ENCODE assay signal across 10 cellular contexts in genomic region chr2:110422852-110423573, GRCh38. TPM values are rescaled to one million over a fixed set of nuclear protein-coding genes. Genes with fewer than 3 reads are reported as not detected.
A peak's percentile ranks its signal among the peaks of the same experiment; 100 is the strongest.
DNase-seq lines count a peak whose midpoint lies in the region; ATAC-seq and TF ChIP-seq lines count a peak whose summit lies in the region.
"Not testable (repeated sequence)": the region's sequence is repeated elsewhere in the genome, so short reads cannot be mapped to it uniquely, and the experiment has no call there.
"Had no signal": no experiment of that assay in that cellular context is flagged by ENCODE, and none has a peak within 500 bp of the region (broad histone marks: within the 10 kb centered on the region; RNA-seq: fewer than 3 reads in every experiment).

No MANE protein-coding gene starts in this region.

- ATAC-seq in WTC11 (peak; percentile 83), body of pancreas (peak; percentile 9), heart right ventricle (peak; percentile 17 to 71 (median 52)), left lung (peak; percentile 47), omental fat pad (ENCODE audit: low FRiP score) (peak; percentile 51)
- ATAC-seq in activated T-cell treated with anti-CD3 and anti-CD28 coated beads, Interleukin-2, amount 50 U/mL, for 72 hours (replicated peaks in 1 of 2): peak; percentile 25 to 49
- ATAC-seq in stimulated activated naive CD8-positive, alpha-beta T cell treated with anti-CD3 and anti-CD28 coated beads, Interleukin-15, amount 100 ng/mL, for 72 hours: peak; percentile 55

- not testable (repeated sequence) for TF ChIP-seq POLR2A in body of pancreas (IDR thresholded peaks at IDR 0.05)

- H3K9me3 Mint-ChIP-seq in WTC11; activated T-cell treated with anti-CD3 and anti-CD28 coated beads, Interleukin-2, amount 50 U/mL, for 72 hours; stimulated activated naive CD8-positive, alpha-beta T cell treated with anti-CD3 and anti-CD28 coated beads, Interleukin-15, amount 100 ng/mL, for 72 hours: not testable (repeated sequence)

- CTCF ChIA-PET in WTC11 (lab: Charles Lee): not testable (repeated sequence)

- not testable (repeated sequence) for TF ChIP-seq CTCF in WTC11 (IDR thresholded peaks at IDR 0.05); body of pancreas (IDR thresholded peaks at IDR 0.05); heart right ventricle (IDR thresholded peaks at IDR 0.05); left lung (IDR thresholded peaks at IDR 0.05); omental fat pad (IDR thresholded peaks at IDR 0.05)

- not testable (repeated sequence) for H3K27me3 Mint-ChIP-seq in WTC11 (ENCODE audit: low read depth); activated T-cell treated with anti-CD3 and anti-CD28 coated beads, Interleukin-2, amount 50 U/mL, for 72 hours (ENCODE audit: low read depth); stimulated activated naive CD8-positive, alpha-beta T cell treated with anti-CD3 and anti-CD28 coated beads, Interleukin-15, amount 100 ng/mL, for 72 hours

- H3K4me1 ChIP-seq in body of pancreas, heart right ventricle, left lung: not testable (repeated sequence)

- not testable (repeated sequence) for H3K4me3 ChIP-seq in body of pancreas, heart right ventricle, left lung

- H3K36me3 ChIP-seq in body of pancreas (replicated peaks in 1 of 2; ENCODE audit: insufficient read depth in 1 of 2, low read depth in 2 of 2); heart right ventricle; left lung: not testable (repeated sequence)

- POLR2A ChIA-PET in WTC11 (lab: Charles Lee): not testable (repeated sequence)

- H3K36me3 Mint-ChIP-seq in WTC11; activated T-cell treated with anti-CD3 and anti-CD28 coated beads, Interleukin-2, amount 50 U/mL, for 72 hours (ENCODE audit: insufficient read depth in 2 of 2): not testable (repeated sequence)

- not testable (repeated sequence) for H3K4me3 Mint-ChIP-seq in WTC11; activated T-cell treated with anti-CD3 and anti-CD28 coated beads, Interleukin-2, amount 50 U/mL, for 72 hours; stimulated activated naive CD8-positive, alpha-beta T cell treated with anti-CD3 and anti-CD28 coated beads, Interleukin-15, amount 100 ng/mL, for 72 hours

- H3K27me3 ChIP-seq in body of pancreas, heart right ventricle, left lung: not testable (repeated sequence)

- not testable (repeated sequence) for H3K27ac Mint-ChIP-seq in WTC11; activated T-cell treated with anti-CD3 and anti-CD28 coated beads, Interleukin-2, amount 50 U/mL, for 72 hours; stimulated activated naive CD8-positive, alpha-beta T cell treated with anti-CD3 and anti-CD28 coated beads, Interleukin-15, amount 100 ng/mL, for 72 hours

- WGBS in body of pancreas, 2 donors: 60% methylated on average over 1 of the region's 36 CpGs; no CpG with 5 or more reads in 1 of the 2 donors
- no CpG with 5 or more reads among the region's 36 CpGs for WGBS in heart right ventricle, 2 donors

- H3K27ac ChIP-seq in body of pancreas, heart right ventricle, left lung: not testable (repeated sequence)

- DNase-seq in WTC11 (ENCODE audit: low spot score); activated T-cell treated with anti-CD3 and anti-CD28 coated beads, Interleukin-2, amount 50 U/mL, for 72 hours; body of pancreas; heart right ventricle; left lung; omental fat pad (ENCODE audit: low spot score); stimulated activated naive CD8-positive, alpha-beta T cell treated with anti-CD3 and anti-CD28 coated beads, Interleukin-15, amount 100 ng/mL, for 72 hours: not testable (repeated sequence)

- H3K4me1 Mint-ChIP-seq in WTC11; activated T-cell treated with anti-CD3 and anti-CD28 coated beads, Interleukin-2, amount 50 U/mL, for 72 hours (ENCODE audit: low read depth); stimulated activated naive CD8-positive, alpha-beta T cell treated with anti-CD3 and anti-CD28 coated beads, Interleukin-15, amount 100 ng/mL, for 72 hours: not testable (repeated sequence)

- H3K9me3 ChIP-seq in body of pancreas, heart right ventricle, left lung: not testable (repeated sequence)

- intact Hi-C loops in body of pancreas (cut with DNase I); heart right ventricle (cut with DNase I); left lung (cut with DNase I): not testable (repeated sequence)

RNA-seq across cellular contexts. Expression of gene LIMS4, which starts 49.6 kb away (rescaled TPM):
- 1.1 TPM in 2 of 3 replicates, not detected in the other for total RNA-seq in WTC11 (2021)
- 1 to 10 TPM in 1 of 2 donors, under 1 TPM in 1; 0.17 to 1.1 TPM for total RNA-seq in activated T-cell treated with anti-CD3 and anti-CD28 coated beads, Interleukin-2, amount 50 U/mL, for 72 hours
- total RNA-seq in body of pancreas: 1 to 10 TPM in 1 of 2 donors, not detected in 1; 8.3 TPM
- total RNA-seq in heart right ventricle: 1 to 10 TPM; 2.6 to 5.6 (median 3.2) TPM
- 1 to 10 TPM; 1.2 to 1.6 TPM for polyA plus RNA-seq in heart right ventricle
- 1 to 10 TPM; 1.6 to 2.0 TPM for total RNA-seq in left lung
- total RNA-seq in omental fat pad: 10 to 100 TPM in 1 of 4 donors, 1 to 10 TPM in 3; 2.0 to 20.2 (median 3.8) TPM
- total RNA-seq: Calu3; CD4-positive, alpha-beta T cell; H4 had no signal

Comparison
In these comparisons a context has a peak if more than half of its experiments do, and no peak if none do; other contexts are left out.
1. ATAC-seq: peak in every context shown above with its lines; median percentile 83 in WTC11; 55 in stimulated activated naive CD8-positive, alpha-beta T cell treated with anti-CD3 and anti-CD28 coated beads, Interleukin-15, amount 100 ng/mL, for 72 hours; 52 in heart right ventricle; 51 in omental fat pad; 47 in left lung; 37 in activated T-cell treated with anti-CD3 and anti-CD28 coated beads, Interleukin-2, amount 50 U/mL, for 72 hours; 9 in body of pancreas.